Comparison of ENCODE assay signal across 8 cellular contexts in the genomic region with DNA sequence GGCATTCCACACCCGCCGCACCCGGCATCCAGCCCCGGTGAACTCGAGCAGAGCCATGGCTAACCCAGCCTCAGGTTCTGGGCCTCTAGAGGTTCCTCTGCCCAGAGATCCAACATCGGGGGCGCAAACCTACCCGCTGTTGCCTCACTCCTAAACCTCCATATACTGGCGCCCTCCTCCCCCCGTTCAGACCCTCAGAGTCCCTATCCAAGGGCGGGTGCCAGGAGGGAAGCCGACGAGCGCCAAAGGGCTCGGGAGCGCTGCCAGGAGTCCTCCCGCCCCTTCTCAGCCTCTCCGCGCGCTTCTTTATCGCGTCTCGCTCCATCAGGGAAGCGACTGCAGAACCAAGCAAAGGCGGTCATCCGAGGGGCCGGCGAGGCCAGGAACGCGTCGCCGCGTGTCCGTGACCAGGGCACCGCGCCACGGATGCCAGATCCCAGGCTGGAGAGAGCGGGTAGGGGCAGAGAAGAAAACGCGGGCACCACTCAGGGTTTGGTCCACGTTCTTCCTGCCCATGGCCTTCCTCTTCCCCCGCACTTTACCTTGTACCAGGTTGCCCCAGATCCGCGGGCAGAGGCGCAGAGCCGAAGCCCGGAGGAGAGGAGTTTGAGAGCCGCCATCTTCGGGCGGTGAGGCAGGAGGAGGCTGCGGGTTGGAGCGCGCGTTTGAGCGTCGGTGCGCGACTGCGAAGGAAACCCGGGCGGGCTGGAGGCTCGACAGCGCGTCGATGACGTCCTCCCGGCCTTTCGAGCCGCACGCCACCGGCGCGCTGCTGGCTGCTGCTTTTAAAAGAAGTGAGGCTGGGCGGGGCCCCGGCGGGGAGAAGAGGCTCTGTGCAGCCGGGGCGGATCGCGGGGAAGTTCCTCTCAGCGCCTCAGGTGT. TPM values are rescaled to one million over a fixed set of nuclear protein-coding genes. Genes with fewer than 3 reads are reported as not detected.
DNase-seq lines count a peak whose midpoint lies in the region; ATAC-seq lines count a peak whose summit lies in the region.

OXCT1 (minus strand) TSS at position 687 of the 882 bp plus-strand sequence; CDS start at position 620, 67 bp downstream.

- 0 to 1% methylated on average over 46 to 72 of the region's 81 CpGs for WGBS in mesodermal cell (ENCODE audit: insufficient coverage in 2 of 2), 2 experiments

- H3K36me3 ChIP-seq in mesodermal cell (ENCODE audit: control insufficient read depth, insufficient read depth, low read length), result no peaks in the 10 kb centered on the region

- no peaks in the 10 kb centered on the region for H3K9me3 ChIP-seq in mesodermal cell (ENCODE audit: control insufficient read depth, low read length)

- in situ Hi-C loops in endometrial microvascular endothelial cells (cut with HindIII; ENCODE audit: inconsistent ontology term, low pct_unique_long_range_greater_than_20kb, low sequenced_read_pairs), result no loop called here

- H3K4me1 ChIP-seq in mesodermal cell (ENCODE audit: control insufficient read depth, insufficient read depth, low read length, poor library complexity, severe bottlenecking), result no peaks in the 10 kb centered on the region

- ATAC-seq in GM19468 (IDR thresholded peaks at IDR 0.05; ENCODE audit: extremely low read depth, unreplicated experiment), result peak; percentile 96

- H3K4me3 ChIP-seq in mesodermal cell (ENCODE audit: extremely low read depth, insufficient read depth, low read length, poor library complexity, severe bottlenecking), result peak within 1 kb of the TSS; percentile 66

- H3K27ac ChIP-seq in mesodermal cell (ENCODE audit: low read depth, low read length, severe bottlenecking), result peak within 1 kb of the TSS; percentile 55

- DNase-seq in CMK (ENCODE audit: low read depth), result peak; percentile 59
- peak; percentile 61 for DNase-seq in HS-27A (ENCODE audit: low read depth)
- DNase-seq in NK-92 treated with Interleukin-12 subunit alpha and Interleukin-12 subunit beta, amount 100 ng/mL, for 24 hours (lab: John Stamatoyannopoulos, UW), result peak; percentile 83
- DNase-seq in activated CD8-positive, alpha-beta memory T cell treated with anti-CD3 and anti-CD28 coated beads for 48 hours (ENCODE audit: low read depth in 2 of 3, low spot score in 2 of 3), result peak; percentile 70 to 77 (median 76)
- DNase-seq in stimulated activated CD8-positive, alpha-beta memory T cell treated with anti-CD3 and anti-CD28 coated beads, Interleukin-15, amount 100 ng/mL, for 4 hours (ENCODE audit: low read depth in 2 of 2), result peak; percentile 82

RNA-seq across cellular contexts. Expression of gene OXCT1, which starts in this region (rescaled TPM):
- total RNA-seq in endometrial microvascular endothelial cells (ENCODE audit: inconsistent ontology term), result 31.9 TPM
- polyA plus RNA-seq in mesodermal cell (2013, experiment 1 of 2), result 16.3 TPM
- polyA plus RNA-seq in mesodermal cell (2013, experiment 2 of 2), result 18.4 TPM

Comparison
In these comparisons a context has a peak if more than half of its experiments do, and no peak if none do; other contexts are left out.
1. Peak in every context shown above with its lines: DNase-seq, ATAC-seq, H3K4me3 ChIP-seq and H3K27ac ChIP-seq.